Comparison of ENCODE assay signal across 1 cellular context in the genomic region with DNA sequence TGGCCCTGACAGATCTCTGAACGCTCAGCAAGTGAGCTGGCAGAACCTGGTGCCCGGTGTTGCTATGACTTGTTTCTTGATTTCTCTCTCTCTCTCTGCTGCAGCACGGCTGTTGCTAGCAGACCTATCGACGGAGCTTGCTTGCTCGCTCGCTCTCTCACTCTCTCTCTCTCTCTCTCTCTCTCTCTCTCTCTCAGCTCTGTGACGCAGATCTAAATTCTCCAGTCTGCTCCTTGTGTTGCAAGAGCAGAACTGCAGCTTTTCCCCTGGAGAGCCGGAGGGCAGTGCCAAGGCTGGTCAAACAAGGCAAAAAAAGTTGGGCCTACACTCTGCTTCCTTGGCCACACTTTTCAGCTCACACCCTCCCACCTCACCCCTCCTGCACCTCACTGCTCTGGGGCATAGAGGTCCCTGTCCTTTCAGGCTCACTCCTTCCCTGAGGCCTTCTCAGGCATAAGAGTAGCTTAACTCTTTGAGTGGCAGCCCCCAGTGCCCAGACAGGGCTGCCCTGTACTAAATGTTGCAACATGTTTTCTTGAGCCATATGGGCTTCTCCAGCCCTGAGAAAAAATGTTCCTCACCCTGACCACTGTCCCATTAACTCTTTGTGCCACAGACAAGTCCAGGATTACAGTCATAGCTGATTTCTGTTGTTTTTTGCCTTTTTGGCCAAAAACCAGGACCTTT.
TF ChIP-seq lines count a peak whose summit lies in the region.

No MANE protein-coding gene starts in this region.

TF ChIP-seq in GM12878, 131 proteins besides CTCF, POLR2A, EP300 and RAD21 (continued from another document and continues in another):
- TF ChIP-seq, protein P1, sequence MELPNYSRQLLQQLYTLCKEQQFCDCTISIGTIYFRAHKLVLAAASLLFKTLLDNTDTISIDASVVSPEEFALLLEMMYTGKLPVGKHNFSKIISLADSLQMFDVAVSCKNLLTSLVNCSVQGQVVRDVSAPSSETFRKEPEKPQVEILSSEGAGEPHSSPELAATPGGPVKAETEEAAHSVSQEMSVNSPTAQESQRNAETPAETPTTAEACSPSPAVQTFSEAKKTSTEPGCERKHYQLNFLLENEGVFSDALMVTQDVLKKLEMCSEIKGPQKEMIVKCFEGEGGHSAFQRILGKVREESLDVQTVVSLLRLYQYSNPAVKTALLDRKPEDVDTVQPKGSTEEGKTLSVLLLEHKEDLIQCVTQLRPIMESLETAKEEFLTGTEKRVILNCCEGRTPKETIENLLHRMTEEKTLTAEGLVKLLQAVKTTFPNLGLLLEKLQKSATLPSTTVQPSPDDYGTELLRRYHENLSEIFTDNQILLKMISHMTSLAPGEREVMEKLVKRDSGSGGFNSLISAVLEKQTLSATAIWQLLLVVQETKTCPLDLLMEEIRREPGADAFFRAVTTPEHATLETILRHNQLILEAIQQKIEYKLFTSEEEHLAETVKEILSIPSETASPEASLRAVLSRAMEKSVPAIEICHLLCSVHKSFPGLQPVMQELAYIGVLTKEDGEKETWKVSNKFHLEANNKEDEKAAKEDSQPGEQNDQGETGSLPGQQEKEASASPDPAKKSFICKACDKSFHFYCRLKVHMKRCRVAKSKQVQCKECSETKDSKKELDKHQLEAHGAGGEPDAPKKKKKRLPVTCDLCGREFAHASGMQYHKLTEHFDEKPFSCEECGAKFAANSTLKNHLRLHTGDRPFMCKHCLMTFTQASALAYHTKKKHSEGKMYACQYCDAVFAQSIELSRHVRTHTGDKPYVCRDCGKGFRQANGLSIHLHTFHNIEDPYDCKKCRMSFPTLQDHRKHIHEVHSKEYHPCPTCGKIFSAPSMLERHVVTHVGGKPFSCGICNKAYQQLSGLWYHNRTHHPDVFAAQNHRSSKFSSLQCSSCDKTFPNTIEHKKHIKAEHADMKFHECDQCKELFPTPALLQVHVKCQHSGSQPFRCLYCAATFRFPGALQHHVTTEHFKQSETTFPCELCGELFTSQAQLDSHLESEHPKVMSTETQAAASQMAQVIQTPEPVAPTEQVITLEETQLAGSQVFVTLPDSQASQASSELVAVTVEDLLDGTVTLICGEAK (IDR thresholded peaks at IDR 0.05; ENCODE audit: borderline replicate concordance): no peak
- TF ChIP-seq SUPT20H (IDR thresholded peaks at IDR 0.05; ENCODE audit: borderline replicate concordance, control insufficient read depth, low read depth, low read length) (no peak), REST (IDR thresholded peaks at IDR 0.05; ENCODE audit: low read depth, low read length) (no peak), NFYA (IDR thresholded peaks at IDR 0.05; ENCODE audit: borderline replicate concordance, low read depth, low read length) (no peak), CEBPZ (IDR thresholded peaks at IDR 0.05; ENCODE audit: low read depth, low read length) (no peak), HDGF (IDR thresholded peaks at IDR 0.05) (peak; percentile 86; the same call in 1 of the 2 replicates), RUNX3 (IDR thresholded peaks at IDR 0.05; ENCODE audit: low read length) (no peak; the same call in 1 of the 2 replicates), CBX5 (IDR thresholded peaks at IDR 0.05; ENCODE audit: low read depth) (peak; percentile 73; the same call in 1 of the 2 replicates), TCF12 (IDR thresholded peaks at IDR 0.05; ENCODE audit: low read depth, low read length) (peak; percentile 76), ESRRA (IDR thresholded peaks at IDR 0.05; ENCODE audit: low read length) (no peak), ZNF274 (IDR thresholded peaks at IDR 0.05; ENCODE audit: insufficient read depth, insufficient read length) (no peak), PBX3 (IDR thresholded peaks at IDR 0.05; ENCODE audit: insufficient replicate concordance, low read depth, low read length) (peak; percentile 38), STAT1 (conservative IDR thresholded peaks at IDR 0.05) (no peak), ZNF24 (IDR thresholded peaks at IDR 0.05) (no peak; the same call in 1 of the 2 replicates), SIX5 (IDR thresholded peaks at IDR 0.05; ENCODE audit: low read depth, low read length, severe bottlenecking) (no peak), SMARCA5 (IDR thresholded peaks at IDR 0.05) (peak; percentile 79), MEF2A (IDR thresholded peaks at IDR 0.05; ENCODE audit: insufficient read depth, low read depth, low read length) (0 out of 2 replicates have a peak, but pooled peaks have one; percentile 27), CBX3 (IDR thresholded peaks at IDR 0.05; ENCODE audit: borderline replicate concordance, low read depth) (no peak), ZSCAN29 (IDR thresholded peaks at IDR 0.05) (0 out of 2 replicates have a peak, but pooled peaks have one; percentile 63), ATF7 (IDR thresholded peaks at IDR 0.05; ENCODE audit: low read depth) (peak; percentile 86), MXI1 (IDR thresholded peaks at IDR 0.05; ENCODE audit: low read depth, low read length) (peak; percentile 68), IKZF1 (conservative IDR thresholded peaks at IDR 0.05) (peak; percentile 87), DPF2 (IDR thresholded peaks at IDR 0.05) (peak; percentile 71), CHD4 (IDR thresholded peaks at IDR 0.05) (no peak), WRNIP1 (IDR thresholded peaks at IDR 0.05; ENCODE audit: borderline replicate concordance, low read depth, low read length) (no peak), CEBPB (IDR thresholded peaks at IDR 0.05; ENCODE audit: borderline replicate concordance in 1 of 2, low read depth in 2 of 2, low read length in 2 of 2) (no peak), JUNB (IDR thresholded peaks at IDR 0.05) (peak; percentile 35; the same call in 1 of the 2 replicates), NRF1 (conservative IDR thresholded peaks at IDR 0.05; ENCODE audit: low read depth, low read length) (no peak), JUND (IDR thresholded peaks at IDR 0.05; ENCODE audit: low read depth, low read length) (no peak), GABPA (IDR thresholded peaks at IDR 0.05; ENCODE audit: low read depth) (no peak), POLR2AphosphoS2 (IDR thresholded peaks at IDR 0.05; ENCODE audit: low read depth, low read length) (peak; percentile 76; the same call in 1 of the 2 replicates), PAX5 (IDR thresholded peaks at IDR 0.05; ENCODE audit: borderline replicate concordance, low read depth, low read length) (peak; percentile 43; the same call in 1 of the 2 replicates)
- TF ChIP-seq, protein P2, sequence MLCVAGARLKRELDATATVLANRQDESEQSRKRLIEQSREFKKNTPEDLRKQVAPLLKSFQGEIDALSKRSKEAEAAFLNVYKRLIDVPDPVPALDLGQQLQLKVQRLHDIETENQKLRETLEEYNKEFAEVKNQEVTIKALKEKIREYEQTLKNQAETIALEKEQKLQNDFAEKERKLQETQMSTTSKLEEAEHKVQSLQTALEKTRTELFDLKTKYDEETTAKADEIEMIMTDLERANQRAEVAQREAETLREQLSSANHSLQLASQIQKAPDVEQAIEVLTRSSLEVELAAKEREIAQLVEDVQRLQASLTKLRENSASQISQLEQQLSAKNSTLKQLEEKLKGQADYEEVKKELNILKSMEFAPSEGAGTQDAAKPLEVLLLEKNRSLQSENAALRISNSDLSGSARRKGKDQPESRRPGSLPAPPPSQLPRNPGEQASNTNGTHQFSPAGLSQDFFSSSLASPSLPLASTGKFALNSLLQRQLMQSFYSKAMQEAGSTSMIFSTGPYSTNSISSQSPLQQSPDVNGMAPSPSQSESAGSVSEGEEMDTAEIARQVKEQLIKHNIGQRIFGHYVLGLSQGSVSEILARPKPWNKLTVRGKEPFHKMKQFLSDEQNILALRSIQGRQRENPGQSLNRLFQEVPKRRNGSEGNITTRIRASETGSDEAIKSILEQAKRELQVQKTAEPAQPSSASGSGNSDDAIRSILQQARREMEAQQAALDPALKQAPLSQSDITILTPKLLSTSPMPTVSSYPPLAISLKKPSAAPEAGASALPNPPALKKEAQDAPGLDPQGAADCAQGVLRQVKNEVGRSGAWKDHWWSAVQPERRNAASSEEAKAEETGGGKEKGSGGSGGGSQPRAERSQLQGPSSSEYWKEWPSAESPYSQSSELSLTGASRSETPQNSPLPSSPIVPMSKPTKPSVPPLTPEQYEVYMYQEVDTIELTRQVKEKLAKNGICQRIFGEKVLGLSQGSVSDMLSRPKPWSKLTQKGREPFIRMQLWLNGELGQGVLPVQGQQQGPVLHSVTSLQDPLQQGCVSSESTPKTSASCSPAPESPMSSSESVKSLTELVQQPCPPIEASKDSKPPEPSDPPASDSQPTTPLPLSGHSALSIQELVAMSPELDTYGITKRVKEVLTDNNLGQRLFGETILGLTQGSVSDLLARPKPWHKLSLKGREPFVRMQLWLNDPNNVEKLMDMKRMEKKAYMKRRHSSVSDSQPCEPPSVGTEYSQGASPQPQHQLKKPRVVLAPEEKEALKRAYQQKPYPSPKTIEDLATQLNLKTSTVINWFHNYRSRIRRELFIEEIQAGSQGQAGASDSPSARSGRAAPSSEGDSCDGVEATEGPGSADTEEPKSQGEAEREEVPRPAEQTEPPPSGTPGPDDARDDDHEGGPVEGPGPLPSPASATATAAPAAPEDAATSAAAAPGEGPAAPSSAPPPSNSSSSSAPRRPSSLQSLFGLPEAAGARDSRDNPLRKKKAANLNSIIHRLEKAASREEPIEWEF (IDR thresholded peaks at IDR 0.05; ENCODE audit: insufficient replicate concordance, low read depth, low read length): no peak
- TF ChIP-seq, protein P3, sequence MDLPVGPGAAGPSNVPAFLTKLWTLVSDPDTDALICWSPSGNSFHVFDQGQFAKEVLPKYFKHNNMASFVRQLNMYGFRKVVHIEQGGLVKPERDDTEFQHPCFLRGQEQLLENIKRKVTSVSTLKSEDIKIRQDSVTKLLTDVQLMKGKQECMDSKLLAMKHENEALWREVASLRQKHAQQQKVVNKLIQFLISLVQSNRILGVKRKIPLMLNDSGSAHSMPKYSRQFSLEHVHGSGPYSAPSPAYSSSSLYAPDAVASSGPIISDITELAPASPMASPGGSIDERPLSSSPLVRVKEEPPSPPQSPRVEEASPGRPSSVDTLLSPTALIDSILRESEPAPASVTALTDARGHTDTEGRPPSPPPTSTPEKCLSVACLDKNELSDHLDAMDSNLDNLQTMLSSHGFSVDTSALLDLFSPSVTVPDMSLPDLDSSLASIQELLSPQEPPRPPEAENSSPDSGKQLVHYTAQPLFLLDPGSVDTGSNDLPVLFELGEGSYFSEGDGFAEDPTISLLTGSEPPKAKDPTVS (IDR thresholded peaks at IDR 0.05; ENCODE audit: low read depth, low read length): no peak
- TF ChIP-seq, protein P4, sequence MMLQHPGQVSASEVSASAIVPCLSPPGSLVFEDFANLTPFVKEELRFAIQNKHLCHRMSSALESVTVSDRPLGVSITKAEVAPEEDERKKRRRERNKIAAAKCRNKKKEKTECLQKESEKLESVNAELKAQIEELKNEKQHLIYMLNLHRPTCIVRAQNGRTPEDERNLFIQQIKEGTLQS (IDR thresholded peaks at IDR 0.05; ENCODE audit: borderline replicate concordance, extremely low read depth, low read depth, low read length): no peak
